In the genomic region with DNA sequence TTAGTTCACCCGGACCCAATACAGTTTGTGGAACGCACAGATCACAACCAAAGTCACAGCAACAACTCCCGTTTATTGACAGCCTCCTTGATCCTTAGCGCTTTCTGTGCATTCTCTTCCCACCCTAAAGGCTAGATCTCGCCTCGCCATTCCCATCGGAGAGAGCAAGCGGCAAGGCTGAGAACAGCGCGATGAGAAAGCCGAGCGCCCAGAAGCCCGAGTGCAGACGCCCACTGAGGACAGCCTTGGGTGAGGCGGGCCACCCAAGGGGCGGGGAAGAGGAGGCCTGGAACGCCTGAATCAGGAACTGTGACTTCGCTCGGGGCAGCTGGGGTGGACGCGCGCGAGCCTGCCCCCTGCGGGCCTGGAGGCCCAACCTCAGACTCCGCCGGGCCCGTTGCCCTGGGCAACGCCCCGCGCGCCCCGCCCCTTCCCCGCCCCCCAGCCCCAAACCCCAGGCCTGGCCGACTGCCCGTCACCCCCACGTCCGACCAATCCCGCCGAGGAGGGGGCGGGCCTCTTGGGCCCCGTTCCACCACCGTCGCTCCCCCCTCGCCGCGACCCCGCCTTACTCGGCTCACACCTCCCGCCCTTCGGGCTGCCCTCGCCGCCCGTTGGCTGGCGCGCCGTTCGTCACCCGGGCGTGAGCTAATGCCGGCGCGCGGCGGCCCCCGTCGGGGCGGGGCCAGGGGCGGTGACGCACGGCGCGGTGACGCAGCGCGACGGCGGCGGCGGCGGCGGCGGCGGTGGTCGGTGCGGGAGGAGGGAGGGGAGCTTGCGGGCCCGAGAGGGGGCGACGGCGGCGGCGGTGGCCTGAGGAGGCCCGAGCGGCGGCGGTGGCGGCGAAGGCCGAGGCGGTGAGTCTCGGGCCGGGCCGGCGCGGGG, we compare ENCODE assay signal across 1 cellular context.
TF ChIP-seq lines count a peak whose summit lies in the region.

A gene with protein sequence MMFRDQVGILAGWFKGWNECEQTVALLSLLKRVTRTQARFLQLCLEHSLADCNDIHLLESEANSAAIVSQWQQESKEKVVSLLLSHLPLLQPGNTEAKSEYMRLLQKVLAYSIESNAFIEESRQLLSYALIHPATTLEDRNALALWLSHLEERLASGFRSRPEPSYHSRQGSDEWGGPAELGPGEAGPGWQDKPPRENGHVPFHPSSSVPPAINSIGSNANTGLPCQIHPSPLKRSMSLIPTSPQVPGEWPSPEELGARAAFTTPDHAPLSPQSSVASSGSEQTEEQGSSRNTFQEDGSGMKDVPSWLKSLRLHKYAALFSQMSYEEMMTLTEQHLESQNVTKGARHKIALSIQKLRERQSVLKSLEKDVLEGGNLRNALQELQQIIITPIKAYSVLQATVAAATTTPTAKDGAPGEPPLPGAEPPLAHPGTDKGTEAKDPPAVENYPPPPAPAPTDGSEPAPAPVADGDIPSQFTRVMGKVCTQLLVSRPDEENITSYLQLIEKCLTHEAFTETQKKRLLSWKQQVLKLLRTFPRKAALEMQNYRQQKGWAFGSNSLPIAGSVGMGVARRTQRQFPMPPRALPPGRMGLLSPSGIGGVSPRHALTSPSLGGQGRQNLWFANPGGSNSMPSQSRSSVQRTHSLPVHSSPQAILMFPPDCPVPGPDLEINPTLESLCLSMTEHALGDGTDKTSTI (plus strand): TSS at position 702 of the 885 bp plus-strand sequence. CDS start 14,473 bp downstream, outside the sequence.

TF ChIP-seq in IMR-90, 13 proteins besides CTCF, POLR2A, EP300 and RAD21:
- TF ChIP-seq FOS (IDR thresholded peaks at IDR 0.05; ENCODE audit: low read depth, low read length) (no peak), SMC3 (IDR thresholded peaks at IDR 0.05; ENCODE audit: low read depth, low read length) (peak; percentile 64), RFX5 (IDR thresholded peaks at IDR 0.05; ENCODE audit: low read depth, low read length) (no peak), CHD1 (IDR thresholded peaks at IDR 0.05; ENCODE audit: low read depth, low read length) (no peak), MXI1 (IDR thresholded peaks at IDR 0.05; ENCODE audit: borderline replicate concordance, low read depth, low read length) (0 out of 2 replicates have a peak, but pooled peaks have one; percentile 17), RCOR1 (IDR thresholded peaks at IDR 0.05; ENCODE audit: insufficient replicate concordance, low read length) (peak; percentile 78), MAZ (IDR thresholded peaks at IDR 0.05; ENCODE audit: borderline replicate concordance, low read depth, low read length) (peak; percentile 96), BHLHE40 (IDR thresholded peaks at IDR 0.05; ENCODE audit: low read depth, low read length) (no peak; the same call in 1 of the 2 replicates), CEBPB (IDR thresholded peaks at IDR 0.05; ENCODE audit: low read depth, low read length) (no peak), MAFK (IDR thresholded peaks at IDR 0.05; ENCODE audit: low read depth, low read length) (no peak), NFE2L2 (IDR thresholded peaks at IDR 0.05; ENCODE audit: low read depth, low read length) (0 out of 2 replicates have a peak, but pooled peaks have one; percentile 19)
- TF ChIP-seq, protein P1, sequence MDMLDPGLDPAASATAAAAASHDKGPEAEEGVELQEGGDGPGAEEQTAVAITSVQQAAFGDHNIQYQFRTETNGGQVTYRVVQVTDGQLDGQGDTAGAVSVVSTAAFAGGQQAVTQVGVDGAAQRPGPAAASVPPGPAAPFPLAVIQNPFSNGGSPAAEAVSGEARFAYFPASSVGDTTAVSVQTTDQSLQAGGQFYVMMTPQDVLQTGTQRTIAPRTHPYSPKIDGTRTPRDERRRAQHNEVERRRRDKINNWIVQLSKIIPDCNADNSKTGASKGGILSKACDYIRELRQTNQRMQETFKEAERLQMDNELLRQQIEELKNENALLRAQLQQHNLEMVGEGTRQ (IDR thresholded peaks at IDR 0.05; ENCODE audit: low read depth, low read length): peak; percentile 49; the same call in 1 of the 2 replicates
- TF ChIP-seq, protein P2, sequence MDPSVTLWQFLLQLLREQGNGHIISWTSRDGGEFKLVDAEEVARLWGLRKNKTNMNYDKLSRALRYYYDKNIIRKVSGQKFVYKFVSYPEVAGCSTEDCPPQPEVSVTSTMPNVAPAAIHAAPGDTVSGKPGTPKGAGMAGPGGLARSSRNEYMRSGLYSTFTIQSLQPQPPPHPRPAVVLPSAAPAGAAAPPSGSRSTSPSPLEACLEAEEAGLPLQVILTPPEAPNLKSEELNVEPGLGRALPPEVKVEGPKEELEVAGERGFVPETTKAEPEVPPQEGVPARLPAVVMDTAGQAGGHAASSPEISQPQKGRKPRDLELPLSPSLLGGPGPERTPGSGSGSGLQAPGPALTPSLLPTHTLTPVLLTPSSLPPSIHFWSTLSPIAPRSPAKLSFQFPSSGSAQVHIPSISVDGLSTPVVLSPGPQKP (IDR thresholded peaks at IDR 0.05; ENCODE audit: borderline replicate concordance, low read depth, low read length): no peak
